In genomic region chr12:53974084-53975018, GRCh38 we compare ENCODE assay signal across 7 cellular contexts. TPM values are rescaled to one million over a fixed set of nuclear protein-coding genes. Genes with fewer than 3 reads are reported as not detected.
DNase-seq lines count a peak whose midpoint lies in the region; ATAC-seq and TF ChIP-seq lines count a peak whose summit lies in the region.

Gene HOTAIR (minus strand): TSS chr12:53974954.

- TF ChIP-seq CTCF in IMR-90 (conservative IDR thresholded peaks at IDR 0.05; ENCODE audit: low read depth, low read length) (no peak), nephron progenitor cell (IDR thresholded peaks at IDR 0.05) (no peak)

- H3K4me1 ChIP-seq in IMR-90 (ENCODE audit: control insufficient read depth, insufficient read depth, low read length), result peaks cover 2% of the 10 kb centered on the region; the same call in 1 of the 2 replicates

- peaks cover 2% of the 10 kb centered on the region; the same call in 1 of the 2 replicates for H4K20me1 ChIP-seq in IMR-90 (ENCODE audit: insufficient read depth, low read length)

- H3K4ac ChIP-seq in IMR-90 (ENCODE audit: low read depth, low read length), result no peak within 1 kb of the TSS

- no peak within 1 kb of the TSS for H3K27ac ChIP-seq in IMR-90 (ENCODE audit: insufficient read depth, low read length)

- H2BK120ac ChIP-seq in IMR-90 (ENCODE audit: low read depth, low read length), result no peak within 1 kb of the TSS

- H3K79me1 ChIP-seq in IMR-90 (ENCODE audit: low read depth in 1 of 2, low read length in 2 of 2), result no peaks in the 10 kb centered on the region

- H3K27me3 ChIP-seq in IMR-90 (ENCODE audit: control insufficient read depth, insufficient read depth, low read length), result peaks cover 97% of the 10 kb centered on the region

- POLR2A ChIA-PET in IMR-90 (lab: Charles Lee; ENCODE audit: unreplicated experiment), result no interaction called here

- H3K4me1 Mint-ChIP-seq in activated naive CD8-positive, alpha-beta T cell treated with anti-CD3 and anti-CD28 coated beads, Interleukin-2, amount 50 U/mL, for 24 hours, result peaks cover 14% of the 10 kb centered on the region
- peaks cover 62% of the 10 kb centered on the region for H3K4me1 Mint-ChIP-seq in nephron progenitor cell

- DNase-seq in EL (peak; percentile 79), IMR-90 (no peak), nephron progenitor cell (no peak)
- DNase-seq in activated naive CD8-positive, alpha-beta T cell treated with anti-CD3 and anti-CD28 coated beads, Interleukin-2, amount 50 U/mL, for 24 hours, result no peak

- no TSS peak for BruUV-seq in IMR-90 (replicated peaks; lab: Mats Ljungman, UMichigan)

- H3K36me3 Mint-ChIP-seq in activated naive CD8-positive, alpha-beta T cell treated with anti-CD3 and anti-CD28 coated beads, Interleukin-2, amount 50 U/mL, for 24 hours (ENCODE audit: low read depth), result peaks cover 3% of the 10 kb centered on the region
- no peaks in the 10 kb centered on the region for H3K36me3 Mint-ChIP-seq in nephron progenitor cell (ENCODE audit: low read depth)

- H3K36me3 ChIP-seq in IMR-90 (ENCODE audit: control insufficient read depth, insufficient read depth, low read length), result no peaks in the 10 kb centered on the region

- peak within 1 kb of the TSS; percentile 14 for H2AFZ ChIP-seq in IMR-90 (replicated peaks; ENCODE audit: low read length, poor library complexity)

- H3K14ac ChIP-seq in IMR-90 (replicated peaks; ENCODE audit: low read depth, low read length), result no peak within 1 kb of the TSS

- H3K56ac ChIP-seq in IMR-90 (ENCODE audit: extremely low read depth, insufficient read depth, low read length), result no peak within 1 kb of the TSS

- intact Hi-C loops in IMR-90 (cut with micrococcal nuclease), result no loop called here

- in situ Hi-C loops in IMR-90 (cut with MboI; ENCODE audit: low sequenced_read_pairs), result no loop called here

- TF ChIP-seq RAD21 in IMR-90 (IDR thresholded peaks at IDR 0.05; ENCODE audit: low read length), result no peak

- no peak within 1 kb of the TSS for H2BK20ac ChIP-seq in IMR-90 (ENCODE audit: low read depth, low read length)

- no peak for TF ChIP-seq POLR2A in IMR-90 (IDR thresholded peaks at IDR 0.05; ENCODE audit: low read depth, low read length)

- H3K18ac ChIP-seq in IMR-90 (ENCODE audit: low read depth, low read length), result no peak within 1 kb of the TSS

- dilution Hi-C loops in IMR-90 (cut with HindIII; ENCODE audit: low sequenced_read_pairs, unreplicated experiment), result no loop called here

- peaks cover 88% of the 10 kb centered on the region for H3K27me3 Mint-ChIP-seq in activated naive CD8-positive, alpha-beta T cell treated with anti-CD3 and anti-CD28 coated beads, Interleukin-2, amount 50 U/mL, for 24 hours
- peaks cover 99% of the 10 kb centered on the region for H3K27me3 Mint-ChIP-seq in nephron progenitor cell (ENCODE audit: low read depth, poor library complexity)

- H3K27ac Mint-ChIP-seq in activated naive CD8-positive, alpha-beta T cell treated with anti-CD3 and anti-CD28 coated beads, Interleukin-2, amount 50 U/mL, for 24 hours, result peak within 1 kb of the TSS; percentile 49
- peak within 1 kb of the TSS; percentile 83 for H3K27ac Mint-ChIP-seq in nephron progenitor cell

- WGBS in IMR-90 (ENCODE audit: extremely low coverage in 2 of 2, insufficient read length in 1 of 2), 2 experiments, result 5% methylated on average over 4 of the region's 59 CpGs; no CpG with 5 or more reads in 1 of the 2 experiments

- H4K8ac ChIP-seq in IMR-90 (ENCODE audit: low read depth in 2 of 2, low read length in 2 of 2), result no peak within 1 kb of the TSS

- H3K4me3 ChIP-seq in IMR-90 (ENCODE audit: insufficient read depth, low read depth, low read length), result no peak within 1 kb of the TSS

- H2BK15ac ChIP-seq in IMR-90 (ENCODE audit: low read depth, low read length), result no peak within 1 kb of the TSS

- H2AK9ac ChIP-seq in IMR-90 (replicated peaks; ENCODE audit: low read depth, low read length, poor library complexity), result no peak within 1 kb of the TSS

- no peak within 1 kb of the TSS for H2BK5ac ChIP-seq in IMR-90 (ENCODE audit: low read depth, low read length, poor library complexity, severe bottlenecking)

- no peaks in the 10 kb centered on the region for H3K9me3 Mint-ChIP-seq in activated naive CD8-positive, alpha-beta T cell treated with anti-CD3 and anti-CD28 coated beads, Interleukin-2, amount 50 U/mL, for 24 hours
- no peaks in the 10 kb centered on the region for H3K9me3 Mint-ChIP-seq in nephron progenitor cell

- H3K9me3 ChIP-seq in IMR-90 (ENCODE audit: control insufficient read depth, insufficient read depth, low read length), result peaks cover 15% of the 10 kb centered on the region

- no peak within 1 kb of the TSS for H2AK5ac ChIP-seq in IMR-90 (ENCODE audit: low read depth, low read length)

- peak within 1 kb of the TSS; percentile 50; the same call in 1 of the 2 replicates for H3K4me2 ChIP-seq in IMR-90 (ENCODE audit: low read depth, low read length)

- H4K91ac ChIP-seq in IMR-90 (ENCODE audit: insufficient read depth, low read depth, low read length), result no peak within 1 kb of the TSS

- ATAC-seq in IMR-90 (ENCODE audit: low read depth), result no peak; the same call in 1 of the 2 replicates
- no peak for ATAC-seq in activated naive CD8-positive, alpha-beta T cell treated with anti-CD3 and anti-CD28 coated beads, Interleukin-2, amount 50 U/mL, for 24 hours
- ATAC-seq in GM18909 (IDR thresholded peaks at IDR 0.05; ENCODE audit: poor library complexity, unreplicated experiment), result no peak
- no peak for ATAC-seq in GM19397 (IDR thresholded peaks at IDR 0.05; ENCODE audit: unreplicated experiment)
- no peak for ATAC-seq in HG03196 (IDR thresholded peaks at IDR 0.05; ENCODE audit: unreplicated experiment)

- CTCF ChIA-PET in IMR-90 (lab: Yijun Ruan, JAX), result no interaction called here

- peak within 1 kb of the TSS; percentile 50 for H3K4me3 Mint-ChIP-seq in activated naive CD8-positive, alpha-beta T cell treated with anti-CD3 and anti-CD28 coated beads, Interleukin-2, amount 50 U/mL, for 24 hours
- H3K4me3 Mint-ChIP-seq in nephron progenitor cell, result peak within 1 kb of the TSS; percentile 89

- H4K5ac ChIP-seq in IMR-90 (ENCODE audit: low read depth, low read length), result no peak within 1 kb of the TSS

- H3K9ac ChIP-seq in IMR-90 (ENCODE audit: low read depth, low read length), result no peak within 1 kb of the TSS

- no peaks in the 10 kb centered on the region for H3K9me1 ChIP-seq in IMR-90 (ENCODE audit: insufficient read depth, low read length)

- H3K23ac ChIP-seq in IMR-90 (ENCODE audit: low read depth, low read length), result no peak within 1 kb of the TSS

TF ChIP-seq in IMR-90, 13 proteins besides CTCF, POLR2A, EP300 and RAD21:
- TF ChIP-seq CHD1 (IDR thresholded peaks at IDR 0.05; ENCODE audit: low read depth, low read length) (no peak), RCOR1 (IDR thresholded peaks at IDR 0.05; ENCODE audit: insufficient replicate concordance, low read length) (no peak), BHLHE40 (IDR thresholded peaks at IDR 0.05; ENCODE audit: low read depth, low read length) (no peak), MAFK (IDR thresholded peaks at IDR 0.05; ENCODE audit: low read depth, low read length) (no peak), MXI1 (IDR thresholded peaks at IDR 0.05; ENCODE audit: borderline replicate concordance, low read depth, low read length) (no peak), MAZ (IDR thresholded peaks at IDR 0.05; ENCODE audit: borderline replicate concordance, low read depth, low read length) (no peak), SMC3 (IDR thresholded peaks at IDR 0.05; ENCODE audit: low read depth, low read length) (no peak), RFX5 (IDR thresholded peaks at IDR 0.05; ENCODE audit: low read depth, low read length) (no peak), NFE2L2 (IDR thresholded peaks at IDR 0.05; ENCODE audit: low read depth, low read length) (no peak), CEBPB (IDR thresholded peaks at IDR 0.05; ENCODE audit: low read depth, low read length) (no peak), FOS (IDR thresholded peaks at IDR 0.05; ENCODE audit: low read depth, low read length) (no peak)
- TF ChIP-seq, protein P1, sequence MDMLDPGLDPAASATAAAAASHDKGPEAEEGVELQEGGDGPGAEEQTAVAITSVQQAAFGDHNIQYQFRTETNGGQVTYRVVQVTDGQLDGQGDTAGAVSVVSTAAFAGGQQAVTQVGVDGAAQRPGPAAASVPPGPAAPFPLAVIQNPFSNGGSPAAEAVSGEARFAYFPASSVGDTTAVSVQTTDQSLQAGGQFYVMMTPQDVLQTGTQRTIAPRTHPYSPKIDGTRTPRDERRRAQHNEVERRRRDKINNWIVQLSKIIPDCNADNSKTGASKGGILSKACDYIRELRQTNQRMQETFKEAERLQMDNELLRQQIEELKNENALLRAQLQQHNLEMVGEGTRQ (IDR thresholded peaks at IDR 0.05; ENCODE audit: low read depth, low read length), result no peak
- TF ChIP-seq, protein P2, sequence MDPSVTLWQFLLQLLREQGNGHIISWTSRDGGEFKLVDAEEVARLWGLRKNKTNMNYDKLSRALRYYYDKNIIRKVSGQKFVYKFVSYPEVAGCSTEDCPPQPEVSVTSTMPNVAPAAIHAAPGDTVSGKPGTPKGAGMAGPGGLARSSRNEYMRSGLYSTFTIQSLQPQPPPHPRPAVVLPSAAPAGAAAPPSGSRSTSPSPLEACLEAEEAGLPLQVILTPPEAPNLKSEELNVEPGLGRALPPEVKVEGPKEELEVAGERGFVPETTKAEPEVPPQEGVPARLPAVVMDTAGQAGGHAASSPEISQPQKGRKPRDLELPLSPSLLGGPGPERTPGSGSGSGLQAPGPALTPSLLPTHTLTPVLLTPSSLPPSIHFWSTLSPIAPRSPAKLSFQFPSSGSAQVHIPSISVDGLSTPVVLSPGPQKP (IDR thresholded peaks at IDR 0.05; ENCODE audit: borderline replicate concordance, low read depth, low read length), result no peak
TF ChIP-seq in IMR-90: peak in this region for 0.

RNA-seq across cellular contexts. Expression of gene HOTAIR, which starts in this region (rescaled TPM):
- total RNA-seq in IMR-90 (2012; rRNA removed), result not detected in 2 replicates
- not detected in 2 replicates for polyA plus RNA-seq in IMR-90 (2012; rRNA removed)
- not detected in 2 replicates for polyA plus RNA-seq in IMR-90 (2012; cell fraction: cytosol; rRNA removed)
- not detected in 2 replicates for polyA plus RNA-seq in IMR-90 (2012; cell fraction: nucleus; rRNA removed; ENCODE audit: low replicate concordance)
